1 cellular context compared by ENCODE assay signal in the genomic region with DNA sequence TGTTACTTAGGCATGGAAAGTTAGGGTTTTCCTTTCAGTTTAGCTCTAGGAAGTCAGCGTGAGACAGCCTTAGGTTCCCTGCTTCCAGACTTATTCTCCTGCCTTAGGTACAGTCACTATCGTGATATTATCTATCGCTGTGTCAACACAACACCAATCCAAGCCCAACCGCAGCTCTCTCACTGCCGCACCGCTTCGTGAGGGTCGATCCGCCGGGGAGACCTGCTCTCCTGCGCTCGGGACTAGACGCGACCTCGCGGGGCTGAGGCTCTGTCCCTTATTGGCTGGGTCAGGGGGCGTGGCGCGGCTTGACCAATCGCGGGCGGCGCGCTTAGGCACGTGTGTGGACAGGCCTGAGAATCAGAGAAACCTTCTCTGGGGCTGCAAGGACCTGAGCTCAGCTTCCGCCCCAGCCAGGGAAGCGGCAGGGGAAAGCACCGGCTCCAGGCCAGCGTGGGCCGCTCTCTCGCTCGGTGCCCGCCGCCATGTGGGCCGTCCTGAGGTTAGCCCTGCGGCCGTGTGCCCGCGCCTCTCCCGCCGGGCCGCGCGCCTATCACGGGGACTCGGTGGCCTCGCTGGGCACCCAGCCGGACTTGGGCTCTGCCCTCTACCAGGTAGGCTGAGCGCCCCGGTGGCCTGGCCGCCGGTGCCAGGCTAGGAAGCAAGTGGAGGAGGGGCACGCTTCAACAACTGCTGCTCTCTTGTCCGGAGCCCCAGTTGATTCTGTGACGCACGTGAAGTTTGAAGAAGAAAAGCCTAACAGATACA.
TF ChIP-seq lines count a peak whose summit lies in the region.

A gene (plus strand): TSS at position 400 of the 768 bp plus-strand sequence. CDS start 86 bp downstream, at position 486.

TF ChIP-seq in HepG2, 621 proteins besides CTCF, POLR2A, EP300 and RAD21 (continued from another document and continues in another):
- TF ChIP-seq NR1H2 (CRISPR knock-in tag; IDR thresholded peaks at IDR 0.05; ENCODE audit: borderline replicate concordance, low read depth) (0 out of 2 replicates have a peak, but pooled peaks have one; percentile 63), PHB2 (IDR thresholded peaks at IDR 0.05; ENCODE audit: partially characterized antibody) (no peak), PCBP1 (IDR thresholded peaks at IDR 0.05; ENCODE audit: borderline replicate concordance, low read depth, low read length) (0 out of 2 replicates have a peak, but pooled peaks have one; percentile 43), ZNF10 (CRISPR knock-in tag; IDR thresholded peaks at IDR 0.05; ENCODE audit: borderline replicate concordance, low read depth) (no peak), DPF2 (CRISPR knock-in tag; IDR thresholded peaks at IDR 0.05; ENCODE audit: borderline replicate concordance, low read depth) (0 out of 2 replicates have a peak, but pooled peaks have one; percentile 45), NFYC (CRISPR knock-in tag; IDR thresholded peaks at IDR 0.05) (peak; percentile 89), TMF1 (CRISPR knock-in tag; IDR thresholded peaks at IDR 0.05; ENCODE audit: low read depth) (peak; percentile 10; the same call in 1 of the 2 replicates), BORCS8-MEF2B (CRISPR knock-in tag; IDR thresholded peaks at IDR 0.05) (peak; percentile 31; the same call in 1 of the 2 replicates), NFE2L1 (CRISPR knock-in tag; IDR thresholded peaks at IDR 0.05; ENCODE audit: borderline replicate concordance) (no peak), KDM2A (CRISPR knock-in tag; IDR thresholded peaks at IDR 0.05; ENCODE audit: borderline replicate concordance, low read depth) (no peak; the same call in 1 of the 2 replicates), ZBTB20 (CRISPR knock-in tag; IDR thresholded peaks at IDR 0.05; ENCODE audit: borderline replicate concordance, low read depth) (no peak), MAFF (IDR thresholded peaks at IDR 0.05; ENCODE audit: low read depth, low read length) (no peak), MTA1 (CRISPR knock-in tag; IDR thresholded peaks at IDR 0.05; ENCODE audit: borderline replicate concordance) (0 out of 2 replicates have a peak, but pooled peaks have one; percentile 25), ZNF773 (CRISPR knock-in tag; IDR thresholded peaks at IDR 0.05; ENCODE audit: borderline replicate concordance) (no peak), SRSF4 (IDR thresholded peaks at IDR 0.05; ENCODE audit: low read depth, low read length, poor library complexity, severe bottlenecking) (no peak), CC2D1A (CRISPR knock-in tag; IDR thresholded peaks at IDR 0.05) (no peak), MAF1 (CRISPR knock-in tag; IDR thresholded peaks at IDR 0.05; ENCODE audit: borderline replicate concordance) (peak; percentile 35; the same call in 1 of the 2 replicates), ZNF232 (CRISPR knock-in tag; IDR thresholded peaks at IDR 0.05; ENCODE audit: borderline replicate concordance) (0 out of 2 replicates have a peak, but pooled peaks have one; percentile 40), ZNF670 (CRISPR knock-in tag; IDR thresholded peaks at IDR 0.05; ENCODE audit: borderline replicate concordance) (peak; percentile 45; the same call in 1 of the 2 replicates), ZBTB42 (CRISPR knock-in tag; IDR thresholded peaks at IDR 0.05) (no peak), ELF3 (CRISPR knock-in tag; IDR thresholded peaks at IDR 0.05) (peak; percentile 58), ATF7-NPFF (CRISPR knock-in tag; IDR thresholded peaks at IDR 0.05; ENCODE audit: low read depth) (peak; percentile 94), ZNF761 (CRISPR knock-in tag; conservative IDR thresholded peaks at IDR 0.05) (peak; percentile 58; the same call in 1 of the 2 replicates), ZNF550 (CRISPR knock-in tag; IDR thresholded peaks at IDR 0.05; ENCODE audit: borderline replicate concordance) (no peak), SP2 (CRISPR knock-in tag; IDR thresholded peaks at IDR 0.05) (peak; percentile 71), PAF1 (CRISPR knock-in tag; IDR thresholded peaks at IDR 0.05) (no peak), HNRNPLL (IDR thresholded peaks at IDR 0.05; ENCODE audit: low read depth, low read length, poor library complexity, severe bottlenecking) (peak; percentile 70), GABPA (IDR thresholded peaks at IDR 0.05; ENCODE audit: low read depth, low read length) (no peak), GABPA (CRISPR knock-in tag; IDR thresholded peaks at IDR 0.05; ENCODE audit: low read depth) (peak; percentile 44), ZFP62 (CRISPR knock-in tag; IDR thresholded peaks at IDR 0.05) (no peak), ZMAT3 (CRISPR knock-in tag; conservative IDR thresholded peaks at IDR 0.05) (peak; percentile 91), NFRKB (IDR thresholded peaks at IDR 0.05) (no peak), RBAK (CRISPR knock-in tag; IDR thresholded peaks at IDR 0.05) (no peak), POGZ (CRISPR knock-in tag; IDR thresholded peaks at IDR 0.05) (peak; percentile 86)
- TF ChIP-seq, protein P1, sequence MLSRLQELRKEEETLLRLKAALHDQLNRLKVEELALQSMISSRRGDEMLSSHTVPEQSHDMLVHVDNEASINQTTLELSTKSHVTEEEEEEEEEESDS (CRISPR knock-in tag; IDR thresholded peaks at IDR 0.05; ENCODE audit: borderline replicate concordance) = peak; percentile 42; the same call in 1 of the 2 replicates
- TF ChIP-seq, protein P2, sequence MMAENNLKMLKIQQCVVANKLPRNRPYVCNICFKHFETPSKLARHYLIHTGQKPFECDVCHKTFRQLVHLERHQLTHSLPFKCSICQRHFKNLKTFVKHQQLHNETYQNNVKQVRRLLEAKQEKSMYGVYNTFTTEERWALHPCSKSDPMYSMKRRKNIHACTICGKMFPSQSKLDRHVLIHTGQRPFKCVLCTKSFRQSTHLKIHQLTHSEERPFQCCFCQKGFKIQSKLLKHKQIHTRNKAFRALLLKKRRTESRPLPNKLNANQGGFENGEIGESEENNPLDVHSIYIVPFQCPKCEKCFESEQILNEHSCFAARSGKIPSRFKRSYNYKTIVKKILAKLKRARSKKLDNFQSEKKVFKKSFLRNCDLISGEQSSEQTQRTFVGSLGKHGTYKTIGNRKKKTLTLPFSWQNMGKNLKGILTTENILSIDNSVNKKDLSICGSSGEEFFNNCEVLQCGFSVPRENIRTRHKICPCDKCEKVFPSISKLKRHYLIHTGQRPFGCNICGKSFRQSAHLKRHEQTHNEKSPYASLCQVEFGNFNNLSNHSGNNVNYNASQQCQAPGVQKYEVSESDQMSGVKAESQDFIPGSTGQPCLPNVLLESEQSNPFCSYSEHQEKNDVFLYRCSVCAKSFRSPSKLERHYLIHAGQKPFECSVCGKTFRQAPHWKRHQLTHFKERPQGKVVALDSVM (CRISPR knock-in tag; IDR thresholded peaks at IDR 0.05) = no peak
- TF ChIP-seq, protein P3, sequence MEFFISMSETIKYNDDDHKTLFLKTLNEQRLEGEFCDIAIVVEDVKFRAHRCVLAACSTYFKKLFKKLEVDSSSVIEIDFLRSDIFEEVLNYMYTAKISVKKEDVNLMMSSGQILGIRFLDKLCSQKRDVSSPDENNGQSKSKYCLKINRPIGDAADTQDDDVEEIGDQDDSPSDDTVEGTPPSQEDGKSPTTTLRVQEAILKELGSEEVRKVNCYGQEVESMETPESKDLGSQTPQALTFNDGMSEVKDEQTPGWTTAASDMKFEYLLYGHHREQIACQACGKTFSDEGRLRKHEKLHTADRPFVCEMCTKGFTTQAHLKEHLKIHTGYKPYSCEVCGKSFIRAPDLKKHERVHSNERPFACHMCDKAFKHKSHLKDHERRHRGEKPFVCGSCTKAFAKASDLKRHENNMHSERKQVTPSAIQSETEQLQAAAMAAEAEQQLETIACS (CRISPR knock-in tag; IDR thresholded peaks at IDR 0.05) = 0 out of 2 replicates have a peak, but pooled peaks have one; percentile 46
- TF ChIP-seq, protein P4, sequence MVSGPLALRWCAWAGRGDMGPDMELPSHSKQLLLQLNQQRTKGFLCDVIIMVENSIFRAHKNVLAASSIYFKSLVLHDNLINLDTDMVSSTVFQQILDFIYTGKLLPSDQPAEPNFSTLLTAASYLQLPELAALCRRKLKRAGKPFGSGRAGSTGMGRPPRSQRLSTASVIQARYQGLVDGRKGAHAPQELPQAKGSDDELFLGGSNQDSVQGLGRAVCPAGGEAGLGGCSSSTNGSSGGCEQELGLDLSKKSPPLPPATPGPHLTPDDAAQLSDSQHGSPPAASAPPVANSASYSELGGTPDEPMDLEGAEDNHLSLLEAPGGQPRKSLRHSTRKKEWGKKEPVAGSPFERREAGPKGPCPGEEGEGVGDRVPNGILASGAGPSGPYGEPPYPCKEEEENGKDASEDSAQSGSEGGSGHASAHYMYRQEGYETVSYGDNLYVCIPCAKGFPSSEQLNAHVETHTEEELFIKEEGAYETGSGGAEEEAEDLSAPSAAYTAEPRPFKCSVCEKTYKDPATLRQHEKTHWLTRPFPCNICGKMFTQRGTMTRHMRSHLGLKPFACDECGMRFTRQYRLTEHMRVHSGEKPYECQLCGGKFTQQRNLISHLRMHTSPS (CRISPR knock-in tag; IDR thresholded peaks at IDR 0.05; ENCODE audit: low read depth) = peak; percentile 91
- TF ChIP-seq, protein P5, sequence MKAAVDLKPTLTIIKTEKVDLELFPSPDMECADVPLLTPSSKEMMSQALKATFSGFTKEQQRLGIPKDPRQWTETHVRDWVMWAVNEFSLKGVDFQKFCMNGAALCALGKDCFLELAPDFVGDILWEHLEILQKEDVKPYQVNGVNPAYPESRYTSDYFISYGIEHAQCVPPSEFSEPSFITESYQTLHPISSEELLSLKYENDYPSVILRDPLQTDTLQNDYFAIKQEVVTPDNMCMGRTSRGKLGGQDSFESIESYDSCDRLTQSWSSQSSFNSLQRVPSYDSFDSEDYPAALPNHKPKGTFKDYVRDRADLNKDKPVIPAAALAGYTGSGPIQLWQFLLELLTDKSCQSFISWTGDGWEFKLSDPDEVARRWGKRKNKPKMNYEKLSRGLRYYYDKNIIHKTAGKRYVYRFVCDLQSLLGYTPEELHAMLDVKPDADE (CRISPR knock-in tag; IDR thresholded peaks at IDR 0.05) = no peak
- TF ChIP-seq, protein P6, sequence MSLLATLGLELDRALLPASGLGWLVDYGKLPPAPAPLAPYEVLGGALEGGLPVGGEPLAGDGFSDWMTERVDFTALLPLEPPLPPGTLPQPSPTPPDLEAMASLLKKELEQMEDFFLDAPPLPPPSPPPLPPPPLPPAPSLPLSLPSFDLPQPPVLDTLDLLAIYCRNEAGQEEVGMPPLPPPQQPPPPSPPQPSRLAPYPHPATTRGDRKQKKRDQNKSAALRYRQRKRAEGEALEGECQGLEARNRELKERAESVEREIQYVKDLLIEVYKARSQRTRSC (CRISPR knock-in tag; IDR thresholded peaks at IDR 0.05; ENCODE audit: low read depth) = peak; percentile 86; the same call in 1 of the 2 replicates
- TF ChIP-seq, protein P7, sequence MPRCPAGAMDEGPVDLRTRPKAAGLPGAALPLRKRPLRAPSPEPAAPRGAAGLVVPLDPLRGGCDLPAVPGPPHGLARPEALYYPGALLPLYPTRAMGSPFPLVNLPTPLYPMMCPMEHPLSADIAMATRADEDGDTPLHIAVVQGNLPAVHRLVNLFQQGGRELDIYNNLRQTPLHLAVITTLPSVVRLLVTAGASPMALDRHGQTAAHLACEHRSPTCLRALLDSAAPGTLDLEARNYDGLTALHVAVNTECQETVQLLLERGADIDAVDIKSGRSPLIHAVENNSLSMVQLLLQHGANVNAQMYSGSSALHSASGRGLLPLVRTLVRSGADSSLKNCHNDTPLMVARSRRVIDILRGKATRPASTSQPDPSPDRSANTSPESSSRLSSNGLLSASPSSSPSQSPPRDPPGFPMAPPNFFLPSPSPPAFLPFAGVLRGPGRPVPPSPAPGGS (CRISPR knock-in tag; IDR thresholded peaks at IDR 0.05) = no peak
- TF ChIP-seq, protein P8, sequence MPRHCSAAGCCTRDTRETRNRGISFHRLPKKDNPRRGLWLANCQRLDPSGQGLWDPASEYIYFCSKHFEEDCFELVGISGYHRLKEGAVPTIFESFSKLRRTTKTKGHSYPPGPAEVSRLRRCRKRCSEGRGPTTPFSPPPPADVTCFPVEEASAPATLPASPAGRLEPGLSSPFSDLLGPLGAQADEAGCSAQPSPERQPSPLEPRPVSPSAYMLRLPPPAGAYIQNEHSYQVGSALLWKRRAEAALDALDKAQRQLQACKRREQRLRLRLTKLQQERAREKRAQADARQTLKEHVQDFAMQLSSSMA (CRISPR knock-in tag; IDR thresholded peaks at IDR 0.05) = no peak; the same call in 1 of the 2 replicates
- TF ChIP-seq, protein P9, sequence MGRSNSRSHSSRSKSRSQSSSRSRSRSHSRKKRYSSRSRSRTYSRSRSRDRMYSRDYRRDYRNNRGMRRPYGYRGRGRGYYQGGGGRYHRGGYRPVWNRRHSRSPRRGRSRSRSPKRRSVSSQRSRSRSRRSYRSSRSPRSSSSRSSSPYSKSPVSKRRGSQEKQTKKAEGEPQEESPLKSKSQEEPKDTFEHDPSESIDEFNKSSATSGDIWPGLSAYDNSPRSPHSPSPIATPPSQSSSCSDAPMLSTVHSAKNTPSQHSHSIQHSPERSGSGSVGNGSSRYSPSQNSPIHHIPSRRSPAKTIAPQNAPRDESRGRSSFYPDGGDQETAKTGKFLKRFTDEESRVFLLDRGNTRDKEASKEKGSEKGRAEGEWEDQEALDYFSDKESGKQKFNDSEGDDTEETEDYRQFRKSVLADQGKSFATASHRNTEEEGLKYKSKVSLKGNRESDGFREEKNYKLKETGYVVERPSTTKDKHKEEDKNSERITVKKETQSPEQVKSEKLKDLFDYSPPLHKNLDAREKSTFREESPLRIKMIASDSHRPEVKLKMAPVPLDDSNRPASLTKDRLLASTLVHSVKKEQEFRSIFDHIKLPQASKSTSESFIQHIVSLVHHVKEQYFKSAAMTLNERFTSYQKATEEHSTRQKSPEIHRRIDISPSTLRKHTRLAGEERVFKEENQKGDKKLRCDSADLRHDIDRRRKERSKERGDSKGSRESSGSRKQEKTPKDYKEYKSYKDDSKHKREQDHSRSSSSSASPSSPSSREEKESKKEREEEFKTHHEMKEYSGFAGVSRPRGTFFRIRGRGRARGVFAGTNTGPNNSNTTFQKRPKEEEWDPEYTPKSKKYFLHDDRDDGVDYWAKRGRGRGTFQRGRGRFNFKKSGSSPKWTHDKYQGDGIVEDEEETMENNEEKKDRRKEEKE (IDR thresholded peaks at IDR 0.05) = no peak
